In the genomic region with DNA sequence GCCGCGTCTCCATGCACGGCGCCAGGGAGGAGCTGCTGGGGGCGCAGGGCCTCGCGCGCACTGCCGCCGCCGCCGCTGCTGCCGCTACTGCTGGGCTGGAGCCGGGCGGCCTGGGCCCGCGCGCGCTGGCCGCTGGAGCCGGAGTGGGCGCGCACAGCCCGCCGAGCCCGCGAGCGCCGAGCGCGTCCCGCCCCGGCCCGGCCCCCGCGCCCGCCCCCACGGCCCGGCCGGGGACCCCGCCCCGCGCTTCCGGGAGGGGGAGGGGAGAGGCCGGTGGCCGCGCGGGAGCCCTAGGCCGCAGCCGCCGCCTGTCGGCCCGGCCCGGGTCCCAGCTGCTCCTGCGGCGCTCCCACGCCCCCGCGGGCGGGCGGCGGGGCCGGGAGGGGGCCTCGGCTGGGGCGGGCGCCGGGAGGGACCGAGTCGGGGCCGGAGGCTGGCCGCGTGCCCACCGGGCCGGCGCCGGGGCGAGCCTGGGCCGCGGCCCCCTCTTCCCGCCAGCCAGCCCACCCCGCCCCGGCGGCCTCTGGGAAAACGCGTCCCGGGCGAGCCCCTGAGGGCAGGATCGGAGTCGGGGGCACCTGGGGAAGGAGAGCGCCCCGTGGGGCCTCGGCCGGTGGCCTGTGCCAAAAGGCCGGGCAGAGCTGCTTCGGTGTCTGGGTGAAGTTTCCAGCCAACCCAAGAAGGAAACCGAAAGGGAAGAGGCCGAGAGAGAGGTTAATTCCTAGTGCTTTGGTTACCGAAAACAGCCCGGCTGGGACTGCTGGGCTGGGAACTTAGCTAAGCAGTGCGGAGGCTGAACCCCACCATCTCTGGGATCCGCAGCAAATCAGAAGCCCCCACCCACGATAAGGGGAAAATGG, we compare ENCODE assay signal across 8 cellular contexts. TPM values are rescaled to one million over a fixed set of nuclear protein-coding genes. Genes with fewer than 3 reads are reported as not detected.
A peak's percentile ranks its signal among the peaks of the same experiment; 100 is the strongest.
DNase-seq lines count a peak whose midpoint lies in the region; ATAC-seq, FAIRE-seq and TF ChIP-seq lines count a peak whose summit lies in the region.

A gene (minus strand): TSS at position 145 of the 860 bp plus-strand sequence. CDS start 321 bp downstream, outside the sequence.

- 1% methylated on average over 19 to 102 of the region's 102 CpGs for WGBS in pancreas, 2 donors

- intact Hi-C loops in Right ventricle myocardium superior (cut with DNase I) (loop anchor here (5.0 kb wide), 1 partner anchor 125 kb away; no protein-coding TSS in a partner anchor), pancreas (cut with DNase I) (loop anchor here in 2 of 3 donors (10.0 kb wide), 2 partner anchors 92 to 102 kb away; no protein-coding TSS in a partner anchor)

- H3K36me3 ChIP-seq in SK-N-MC (ENCODE audit: insufficient read depth, low read length): no peaks in the 10 kb centered on the region
- no peaks in the 10 kb centered on the region for H3K36me3 ChIP-seq in adipocyte (ENCODE audit: control insufficient read depth, insufficient read depth, low read length, severe bottlenecking)
- no peaks in the 10 kb centered on the region for H3K36me3 ChIP-seq in pancreas

- H3K9me3 ChIP-seq in SK-N-MC (ENCODE audit: low read depth, low read length) (no peaks in the 10 kb centered on the region), adipocyte (ENCODE audit: control insufficient read depth, low read length) (no peaks in the 10 kb centered on the region), pancreas (peaks cover 0 to 2% (median 0%) of the 10 kb centered on the region in 4 donors)

- H3K27me3 ChIP-seq in adipocyte (replicated peaks; ENCODE audit: control insufficient read depth, insufficient read depth, low read length) (no peaks in the 10 kb centered on the region), pancreas (no peaks in the 10 kb centered on the region)

- ATAC-seq in GM21367 (IDR thresholded peaks at IDR 0.05; ENCODE audit: unreplicated experiment) (peak; percentile 46), Right ventricle myocardium superior (ENCODE audit: poor library complexity) (peak; percentile 82), pancreas (peak; percentile 76 to 85 (median 82))

- FAIRE-seq in pancreas (lab: Jason Lieb, UNC): no peak

- TF ChIP-seq CTCF in pancreas (IDR thresholded peaks at IDR 0.05): no peak

- peak within 1 kb of the TSS; percentile 87 for H3K9ac ChIP-seq in SK-N-MC (ENCODE audit: insufficient read length)
- H3K9ac ChIP-seq in adipocyte (ENCODE audit: low read length): peak within 1 kb of the TSS; percentile 89

- H3K27ac ChIP-seq in SK-N-MC (peak within 1 kb of the TSS; percentile 66), pancreas (peak within 1 kb of the TSS; percentile 84 to 96 (median 90))

- H3K4me3 ChIP-seq in SK-N-MC (peak within 1 kb of the TSS; percentile 88), adipocyte (ENCODE audit: low read length) (peak within 1 kb of the TSS; percentile 92), pancreas (peak within 1 kb of the TSS; percentile 78 to 96 (median 82))

- DNase-seq in Daoy (ENCODE audit: low read depth) (peak; percentile 77), HT1080 (ENCODE audit: low read depth) (peak; percentile 56), SK-N-MC (ENCODE audit: low read depth, low spot score) (no peak), adipocyte (ENCODE audit: low read depth) (peak; percentile 90), Right ventricle myocardium superior (peak; percentile 81), pancreas (peak; percentile 61 to 91 (median 80)), NCI-H187 treated with DMSO at 0.1 percent for 48 hours (lab: John Stamatoyannopoulos, UW) (no peak)

- H3K4me1 ChIP-seq in adipocyte (ENCODE audit: control insufficient read depth, insufficient read depth, low read length) (peaks cover 44% of the 10 kb centered on the region), pancreas (peaks cover 0 to 32% (median 9%) of the 10 kb centered on the region in 3 donors)

RNA-seq across cellular contexts. Expression of the gene that starts here (rescaled TPM):
- 62.6 and 116 TPM in 2 replicates for total RNA-seq in Daoy (2014; rRNA removed; shearing (Covaris generic))
- total RNA-seq in HT1080 (2014; rRNA removed; shearing (Covaris generic)): 76.1 and 81.7 TPM in 2 replicates
- polyA plus RNA-seq in HT1080 (2015; cell fraction: cytosol; rRNA removed): 136 and 165 TPM in 2 replicates
- 78.2 and 79.7 TPM in 2 replicates for polyA plus RNA-seq in HT1080 (2015; cell fraction: nucleus; rRNA removed)
- total RNA-seq in Right ventricle myocardium superior: 56.1 TPM
- 10 to 100 TPM; 28.4 to 55.7 (median 39.1) TPM for total RNA-seq in pancreas
- polyA plus RNA-seq in pancreas: 10 to 100 TPM; 15.5 to 32.5 TPM

Comparison
In these comparisons a context has a peak if more than half of its experiments do, and no peak if none do; other contexts are left out.
1. DNase-seq: peak in Daoy (single experiment), HT1080 (single experiment), adipocyte (single experiment), Right ventricle myocardium superior (single experiment) and pancreas (6 of 6); none in SK-N-MC (single experiment) and NCI-H187 treated with DMSO at 0.1 percent for 48 hours (single experiment).
2. Peak in every context shown above with its lines, with median percentiles within 50 percentile points of each other: ATAC-seq and H3K4me3 ChIP-seq.